ENCODE assay signal across 20 cellular contexts in genomic region chr3:60810876-60811275, GRCh38.
DNase-seq lines count a peak whose midpoint lies in the region; ATAC-seq and TF ChIP-seq lines count a peak whose summit lies in the region.
"Had no signal": no experiment of that assay in that cellular context is flagged by ENCODE, and none has a peak within 500 bp of the region (broad histone marks: within the 10 kb centered on the region; RNA-seq: fewer than 3 reads in every experiment).

No MANE protein-coding gene starts in this region.

- H3K27me3 Mint-ChIP-seq in MCF 10A (ENCODE audit: insufficient read depth, unreplicated experiment) = no peaks in the 10 kb centered on the region
- H3K27me3 Mint-ChIP-seq: CD4-positive, alpha-beta T cell; CD8-positive, alpha-beta memory T cell had no signal

- H3K9me3 ChIP-seq in breast epithelium (no peaks in the 10 kb centered on the region), smooth muscle cell (replicated peaks; ENCODE audit: low read depth) (no peaks in the 10 kb centered on the region)
- H3K9me3 ChIP-seq: BE2C, HAP-1 had no signal

- no peak overlapping the region for H3K27ac ChIP-seq in breast epithelium
- H3K27ac ChIP-seq in smooth muscle cell (ENCODE audit: low read depth) = peak overlapping the region; percentile 81
- H3K27ac ChIP-seq: 22Rv1; BLaER1 treated with 17β-estradiol and CSF1 and Interleukin-3, amounts not matched to agents 10 nM and 100 nM had no signal

- H3K36me3 Mint-ChIP-seq in MCF 10A (ENCODE audit: insufficient read depth, unreplicated experiment) = no peaks in the 10 kb centered on the region
- H3K36me3 Mint-ChIP-seq: CD14-positive monocyte; CD8-positive, alpha-beta memory T cell had no signal

- H3K4me3 ChIP-seq in breast epithelium (no peak overlapping the region), fibroblast of villous mesenchyme (ENCODE audit: low read depth, low read length) (no peak overlapping the region), smooth muscle cell (no peak overlapping the region)
- H3K4me3 ChIP-seq: BLaER1 treated with 17β-estradiol and CSF1 and Interleukin-3, amounts not matched to agents 10 nM and 100 nM; HAP-1 had no signal

- no peak overlapping the region for H3K9ac ChIP-seq in smooth muscle cell (ENCODE audit: low read depth)
- H3K9ac ChIP-seq: BLaER1 treated with 17β-estradiol and CSF1 and Interleukin-3, amounts not matched to agents 10 nM and 100 nM had no signal

- H2AFZ ChIP-seq in smooth muscle cell (ENCODE audit: low read depth) = no peak overlapping the region

- no peaks in the 10 kb centered on the region for H4K20me1 ChIP-seq in smooth muscle cell (ENCODE audit: low read depth)
- H4K20me1 ChIP-seq: BLaER1 treated with 17β-estradiol and CSF1 and Interleukin-3, amounts not matched to agents 10 nM and 100 nM had no signal

- H3K27me3 ChIP-seq in breast epithelium (no peaks in the 10 kb centered on the region), smooth muscle cell (ENCODE audit: low read depth) (no peaks in the 10 kb centered on the region)
- H3K27me3 ChIP-seq: BE2C; BLaER1 treated with 17β-estradiol and CSF1 and Interleukin-3, amounts not matched to agents 10 nM and 100 nM had no signal

- H3K36me3 ChIP-seq in breast epithelium = no peaks in the 10 kb centered on the region
- H3K36me3 ChIP-seq in smooth muscle cell (ENCODE audit: low read depth) = no peaks in the 10 kb centered on the region
- H3K36me3 ChIP-seq: BE2C; BLaER1 treated with 17β-estradiol and CSF1 and Interleukin-3, amounts not matched to agents 10 nM and 100 nM; HAP-1 had no signal

- CTCF ChIA-PET in MCF 10A (lab: Yijun Ruan, JAX) = interaction anchor here (0.6 to 0.9 kb wide), 2 partner anchors 22 to 302 kb away, joined by 3 read pairs; no protein-coding TSS in a partner anchor

- 52% methylated on average over 4 of the region's 4 CpGs for WGBS in smooth muscle cell (ENCODE audit: low lambda C conversion rate)

- no peak for ATAC-seq in GM21528 (IDR thresholded peaks at IDR 0.05; ENCODE audit: low FRiP score, unreplicated experiment)

- intact Hi-C loops in MCF 10A (cut with micrococcal nuclease) (no loop called here), breast epithelium (cut with DNase I; ENCODE audit: low total_unique reads) (no loop called here)

- H3K4me1 Mint-ChIP-seq in MCF 10A (ENCODE audit: insufficient read depth, unreplicated experiment) = peaks cover 8% of the 10 kb centered on the region
- H3K4me1 Mint-ChIP-seq: CD8-positive, alpha-beta memory T cell had no signal

- no peaks in the 10 kb centered on the region for H3F3A ChIP-seq in smooth muscle cell (ENCODE audit: low read depth)

- POLR2A ChIA-PET in MCF 10A (lab: Yijun Ruan, JAX) = interaction anchor here (0.5 kb wide), 1 partner anchor 1420 kb away, joined by 3 read pairs; no protein-coding TSS in a partner anchor

- H3K27ac Mint-ChIP-seq in MCF 10A (ENCODE audit: low read depth, unreplicated experiment) = peak overlapping the region; percentile 31
- H3K27ac Mint-ChIP-seq: CD14-positive monocyte; CD4-positive, alpha-beta T cell; CD8-positive, alpha-beta memory T cell had no signal

- DNase-seq in MCF 10A (ENCODE audit: unreplicated experiment) (no peak), breast epithelium (ENCODE audit: low spot score in 2 of 2) (no peak), fibroblast of villous mesenchyme (ENCODE audit: low read depth) (peak; percentile 48), smooth muscle cell (lab: John Stamatoyannopoulos, UW; ENCODE audit: unreplicated experiment) (no peak), NCI-H1436 (lab: John Stamatoyannopoulos, UW) (no peak)
- DNase-seq: AML-193; BE2C; Calu3; CD4-positive, alpha-beta T cell; CD8-positive, alpha-beta memory T cell; COR-L47; DMS53; DMS79 treated with DMSO at 0.1 percent for 48 hours; GF-D8; GOT3 had no signal

- H3K4me2 ChIP-seq in smooth muscle cell = peak overlapping the region; percentile 4
- H3K4me2 ChIP-seq: BLaER1 treated with 17β-estradiol and CSF1 and Interleukin-3, amounts not matched to agents 10 nM and 100 nM had no signal

- H3K4me1 ChIP-seq in breast epithelium (no peaks in the 10 kb centered on the region), smooth muscle cell (ENCODE audit: low read depth) (no peaks in the 10 kb centered on the region)
- H3K4me1 ChIP-seq: BE2C; BLaER1 treated with 17β-estradiol and CSF1 and Interleukin-3, amounts not matched to agents 10 nM and 100 nM had no signal

- no peak for TF ChIP-seq CTCF in MCF 10A (IDR thresholded peaks at IDR 0.05; ENCODE audit: unreplicated experiment)
- TF ChIP-seq CTCF in breast epithelium (IDR thresholded peaks at IDR 0.05) = no peak
- no peak for TF ChIP-seq CTCF in fibroblast of villous mesenchyme (IDR thresholded peaks at IDR 0.05; ENCODE audit: insufficient read depth, low read depth, low read length)
- no peak for TF ChIP-seq CTCF in smooth muscle cell (IDR thresholded peaks at IDR 0.05; ENCODE audit: borderline replicate concordance, insufficient read depth, poor library complexity, severe bottlenecking)

- no peak overlapping the region for H3K4me3 Mint-ChIP-seq in MCF 10A (ENCODE audit: unreplicated experiment)
- H3K4me3 Mint-ChIP-seq: CD14-positive monocyte; CD4-positive, alpha-beta T cell; CD8-positive, alpha-beta memory T cell had no signal

- H3K9me3 Mint-ChIP-seq in MCF 10A (ENCODE audit: unreplicated experiment) = no peaks in the 10 kb centered on the region

- no TSS peak for BruUV-seq in MCF 10A (replicated peaks; lab: Mats Ljungman, UMichigan)

- no peaks in the 10 kb centered on the region for H3K79me2 ChIP-seq in smooth muscle cell (ENCODE audit: low read depth)

- TF ChIP-seq POLR2A in breast epithelium (IDR thresholded peaks at IDR 0.05) = no peak
